8 cellular contexts compared by ENCODE assay signal in the genomic region with DNA sequence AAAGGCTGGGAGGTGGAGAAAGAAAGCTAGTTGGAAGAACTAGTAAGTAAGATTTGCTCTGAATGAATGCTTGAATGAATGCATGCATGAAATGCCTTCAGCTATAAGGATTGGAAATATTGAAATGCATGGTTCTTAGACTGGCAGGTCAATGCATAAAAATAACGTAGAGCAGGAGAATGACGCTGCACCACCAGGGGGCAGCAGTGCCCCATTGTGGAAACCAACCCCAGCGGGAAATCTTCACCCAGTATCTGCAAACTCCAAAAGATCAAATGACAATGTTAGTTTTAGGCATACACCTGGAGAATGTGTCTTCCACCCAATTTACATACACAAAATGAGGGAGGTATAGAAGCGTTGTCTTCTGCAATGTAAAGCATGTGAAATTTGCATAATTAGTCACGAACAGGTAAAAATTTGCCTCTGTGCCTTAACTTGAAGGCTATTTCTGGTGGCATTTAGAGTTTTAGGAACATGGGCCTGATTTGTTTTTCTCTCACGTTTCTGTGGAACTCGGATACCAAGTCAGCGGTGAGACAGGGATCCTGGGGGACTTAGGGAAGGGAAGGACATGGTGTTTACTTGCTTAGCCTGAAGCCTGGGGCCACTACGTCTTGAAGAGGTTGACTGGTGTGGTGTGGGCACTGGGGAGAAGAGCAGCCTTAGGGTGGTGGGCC.
DNase-seq lines count a peak whose midpoint lies in the region; ATAC-seq and TF ChIP-seq lines count a peak whose summit lies in the region.

No MANE protein-coding gene starts in this region.

- H3K36me3 ChIP-seq in naive thymus-derived CD4-positive, alpha-beta T cell (ENCODE audit: control insufficient read depth in 2 of 3, insufficient read depth in 3 of 3, low read length in 3 of 3): no peaks in the 10 kb centered on the region

- peaks cover 7% of the 10 kb centered on the region for H3K4me1 Mint-ChIP-seq in endothelial cell (ENCODE audit: unreplicated experiment)
- H3K4me1 Mint-ChIP-seq in naive thymus-derived CD4-positive, alpha-beta T cell: peaks cover 0 to 2% (median 0%) of the 10 kb centered on the region in 7 donors

- H3K27me3 ChIP-seq in naive thymus-derived CD4-positive, alpha-beta T cell (ENCODE audit: control insufficient read depth in 2 of 2, insufficient read depth in 2 of 2, low read length in 2 of 2): no peaks in the 10 kb centered on the region

- H3K27ac ChIP-seq in C4-2B: no peak overlapping the region
- no peak overlapping the region for H3K27ac ChIP-seq in naive thymus-derived CD4-positive, alpha-beta T cell (ENCODE audit: low read depth, low read length)

- peaks cover 2% of the 10 kb centered on the region for H3K27me3 Mint-ChIP-seq in endothelial cell (ENCODE audit: unreplicated experiment)
- H3K27me3 Mint-ChIP-seq in naive thymus-derived CD4-positive, alpha-beta T cell: peaks cover 0 to 14% (median 0%) of the 10 kb centered on the region in 5 donors

- H3K36me3 Mint-ChIP-seq in endothelial cell (ENCODE audit: low read depth, unreplicated experiment): peaks cover 4% of the 10 kb centered on the region
- H3K36me3 Mint-ChIP-seq in naive thymus-derived CD4-positive, alpha-beta T cell: peaks cover 0 to 7% (median 0%) of the 10 kb centered on the region in 5 donors

- H3K4me3 ChIP-seq in naive thymus-derived CD4-positive, alpha-beta T cell (ENCODE audit: low read length): no peak overlapping the region

- H3K4me1 ChIP-seq in naive thymus-derived CD4-positive, alpha-beta T cell (ENCODE audit: control insufficient read depth in 2 of 2, insufficient read depth in 2 of 2, low read length in 2 of 2): no peaks in the 10 kb centered on the region

- CTCF ChIA-PET in naive thymus-derived CD4-positive, alpha-beta T cell (lab: Charles Lee): interaction anchor here (0.6 to 1.6 kb wide), 5 partner anchors 10 to 729 kb away, joined by 3 to 5 read pairs (median 3); a partner anchor contains a TSS

- no peaks in the 10 kb centered on the region for H3K9me3 ChIP-seq in naive thymus-derived CD4-positive, alpha-beta T cell (ENCODE audit: control insufficient read depth in 2 of 3, low read length in 3 of 3)

- H3K27ac Mint-ChIP-seq in endothelial cell (ENCODE audit: unreplicated experiment): no peak overlapping the region
- H3K27ac Mint-ChIP-seq in naive thymus-derived CD4-positive, alpha-beta T cell: no peak overlapping the region

- intact Hi-C loops in naive thymus-derived CD4-positive, alpha-beta T cell (cut with micrococcal nuclease): loop anchor here (1.0 to 5.0 kb wide), 8 partner anchors 39 to 1250 kb away; a partner anchor contains a TSS

- no peak overlapping the region for H3K4me3 Mint-ChIP-seq in endothelial cell (ENCODE audit: unreplicated experiment)
- H3K4me3 Mint-ChIP-seq in naive thymus-derived CD4-positive, alpha-beta T cell: no peak overlapping the region

- TF ChIP-seq CTCF in C4-2B (conservative IDR thresholded peaks at IDR 0.05) (peak; percentile 97), endothelial cell (IDR thresholded peaks at IDR 0.05; ENCODE audit: unreplicated experiment) (peak; percentile 97)

- POLR2A ChIA-PET in naive thymus-derived CD4-positive, alpha-beta T cell (lab: Charles Lee): no interaction called here

- no peaks in the 10 kb centered on the region for H3K9me3 Mint-ChIP-seq in endothelial cell (ENCODE audit: unreplicated experiment)
- H3K9me3 Mint-ChIP-seq in naive thymus-derived CD4-positive, alpha-beta T cell: no peaks in the 10 kb centered on the region

- ATAC-seq in GM19043 (IDR thresholded peaks at IDR 0.05; ENCODE audit: low read depth, unreplicated experiment): peak; percentile 81
- peak; percentile 79 for ATAC-seq in naive thymus-derived CD4-positive, alpha-beta T cell

- DNase-seq in HK-2 (ENCODE audit: unreplicated experiment): peak; percentile 87
- DNase-seq in NCI-H82 treated with DMSO at 0.1 percent for 48 hours (lab: John Stamatoyannopoulos, UW; ENCODE audit: unreplicated experiment): peak; percentile 35
- DNase-seq in activated CD8-positive, alpha-beta memory T cell treated with anti-CD3 and anti-CD28 coated beads for 24 hours: peak; percentile 94
- peak; percentile 83 for DNase-seq in endothelial cell (ENCODE audit: low spot score)
- peak; percentile 39 to 76 (median 64) for DNase-seq in naive thymus-derived CD4-positive, alpha-beta T cell
- peak; percentile 56 for DNase-seq in stimulated activated naive CD4-positive, alpha-beta T cell treated with Interleukin-2 at 50 U/mL for 16 hours (lab: John Stamatoyannopoulos, UW)

Comparison
In these comparisons a context has a peak if more than half of its experiments do, and no peak if none do; other contexts are left out.
1. DNase-seq: peak in every context shown above with its lines; median percentile 94 in activated CD8-positive, alpha-beta memory T cell treated with anti-CD3 and anti-CD28 coated beads for 24 hours; 87 in HK-2; 83 in endothelial cell; 64 in naive thymus-derived CD4-positive, alpha-beta T cell; 56 in stimulated activated naive CD4-positive, alpha-beta T cell treated with Interleukin-2 at 50 U/mL for 16 hours; 35 in NCI-H82 treated with DMSO at 0.1 percent for 48 hours.